10 cellular contexts compared by ENCODE assay signal in genomic region chr11:95922099-95922498, GRCh38.
DNase-seq lines count a peak whose midpoint lies in the region; ATAC-seq lines count a peak whose summit lies in the region.
"Had no signal": no experiment of that assay in that cellular context is flagged by ENCODE, and none has a peak within 500 bp of the region (broad histone marks: within the 10 kb centered on the region; RNA-seq: fewer than 3 reads in every experiment).

No MANE protein-coding gene starts in this region.

- no peaks in the 10 kb centered on the region for H3K36me3 ChIP-seq in endocrine pancreas (ENCODE audit: control insufficient read depth, insufficient read depth, low read length)

- H3K4me3 ChIP-seq in endocrine pancreas (ENCODE audit: control insufficient read depth, insufficient read depth, low read length): peak overlapping the region; percentile 86

- H3K9me3 ChIP-seq in endocrine pancreas (ENCODE audit: control insufficient read depth, low read length): no peaks in the 10 kb centered on the region

- no peak for ATAC-seq in HG02938 (IDR thresholded peaks at IDR 0.05; ENCODE audit: unreplicated experiment)
- no peak for ATAC-seq in HG02885 (IDR thresholded peaks at IDR 0.05; ENCODE audit: poor library complexity, unreplicated experiment)
- ATAC-seq in HG03139 (IDR thresholded peaks at IDR 0.05; ENCODE audit: unreplicated experiment): no peak
- ATAC-seq: sciatic nerve had no signal

- no peak overlapping the region for H3K9ac ChIP-seq in endocrine pancreas (ENCODE audit: control insufficient read depth, insufficient read depth, low read length)

- peaks cover 26% of the 10 kb centered on the region for H3K4me1 ChIP-seq in endocrine pancreas (ENCODE audit: control insufficient read depth, insufficient read depth, low read length)

- peak; percentile 1 for DNase-seq in DMS 273 (lab: John Stamatoyannopoulos, UW; ENCODE audit: unreplicated experiment)
- no peak for DNase-seq in DMS 273 treated with DMSO at 0.1 percent for 48 hours (lab: John Stamatoyannopoulos, UW)
- DNase-seq in OCI-M1 (lab: John Stamatoyannopoulos, UW): peak; percentile 56
- peak; percentile 55 for DNase-seq in pons (ENCODE audit: low spot score)
- DNase-seq: head of caudate nucleus had no signal

- no peaks in the 10 kb centered on the region for H3K27me3 ChIP-seq in endocrine pancreas (ENCODE audit: control insufficient read depth, insufficient read depth, low read length)
